In genomic region chr15:55417678-55418077, GRCh38 we compare ENCODE assay signal across 2 cellular contexts. TPM values are rescaled to one million over a fixed set of nuclear protein-coding genes. Genes with fewer than 3 reads are reported as not detected.
"Had no signal": no experiment of that assay in that cellular context is flagged by ENCODE, and none has a peak within 500 bp of the region (broad histone marks: within the 10 kb centered on the region; RNA-seq: fewer than 3 reads in every experiment).

No MANE protein-coding gene starts in this region.

RNA-seq across cellular contexts. Expression of gene PIERCE2, which starts 9.4 kb away (rescaled TPM):
- total RNA-seq: vagina had no signal
- polyA plus RNA-seq: smooth muscle cell had no signal
